In the genomic region with DNA sequence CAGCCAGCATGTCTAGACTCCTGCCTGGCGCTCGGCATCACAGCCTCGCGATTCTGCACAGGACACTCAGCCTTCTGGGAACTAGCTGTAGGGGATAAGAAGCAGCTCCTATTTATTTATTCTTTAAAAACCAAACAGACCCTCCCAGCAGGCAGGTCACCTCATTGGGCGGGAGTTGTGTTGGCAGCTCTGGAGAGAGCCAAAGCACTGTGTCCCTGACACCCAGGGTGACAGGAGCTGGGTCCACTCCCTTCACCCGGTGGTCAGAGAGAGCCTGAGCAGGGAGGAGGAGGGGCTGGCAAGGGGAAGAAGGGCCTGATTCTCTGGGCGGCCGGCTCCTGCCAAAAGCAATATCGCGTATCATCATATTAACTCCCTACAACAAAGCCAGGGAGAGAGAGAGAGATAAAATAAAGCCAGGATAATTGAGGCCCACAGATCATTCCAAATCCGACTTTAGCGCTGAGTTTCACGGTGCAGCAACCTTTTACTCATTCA, we compare ENCODE assay signal across 20 cellular contexts.
DNase-seq lines count a peak whose midpoint lies in the region; ATAC-seq and TF ChIP-seq lines count a peak whose summit lies in the region.
"Had no signal": no experiment of that assay in that cellular context is flagged by ENCODE, and none has a peak within 500 bp of the region (broad histone marks: within the 10 kb centered on the region; RNA-seq: fewer than 3 reads in every experiment).

No MANE protein-coding gene starts in this region.

- H3K36me3 ChIP-seq in breast epithelium (no peaks in the 10 kb centered on the region), mucosa of descending colon (ENCODE audit: low read depth) (no peaks in the 10 kb centered on the region)
- H3K36me3 ChIP-seq: ascending aorta had no signal

- DNase-seq in D341Med (ENCODE audit: low spot score) = peak; percentile 18
- peak; percentile 28 for DNase-seq in NCI-H1105 treated with DMSO at 0.1 percent for 48 hours (lab: John Stamatoyannopoulos, UW)
- DNase-seq in breast epithelium (ENCODE audit: low spot score in 2 of 2) = no peak
- no peak for DNase-seq in mucosa of descending colon
- DNase-seq in GM19240 (ENCODE audit: insufficient read length, low spot score) = no peak
- DNase-seq in kidney tubule cell (ENCODE audit: low spot score) = no peak
- DNase-seq in islet precursor cell = no peak
- no peak for DNase-seq in middle frontal gyrus (ENCODE audit: extremely low spot score, low spot score)
- DNase-seq: activated CD4-positive, alpha-beta T cell treated with anti-CD3 and anti-CD28 coated beads for 4 hours; activated CD8-positive, alpha-beta memory T cell treated with anti-CD3 and anti-CD28 coated beads, Interleukin-2, amount 50 U/mL, for 48 hours; activated naive CD4-positive, alpha-beta T cell treated with Interleukin-2 at 50 U/mL for 16 hours; CD8-positive, alpha-beta T cell; HFFc6; mesendoderm; NCI-H1694 treated with DMSO at 0.1 percent for 48 hours; NCI-H524; PC-3; stimulated activated CD4-positive, alpha-beta T cell treated with anti-CD3 and anti-CD28 coated beads, Interleukin-2, amount 100 ng/mL, for 48 hours had no signal

- TF ChIP-seq POLR2A in breast epithelium (IDR thresholded peaks at IDR 0.05) = no peak

- no peaks in the 10 kb centered on the region for H3K9me3 ChIP-seq in breast epithelium
- H3K9me3 ChIP-seq in mucosa of descending colon = no peaks in the 10 kb centered on the region
- H3K9me3 ChIP-seq: ascending aorta had no signal

- TF ChIP-seq CTCF in breast epithelium (IDR thresholded peaks at IDR 0.05) = no peak
- TF ChIP-seq CTCF in mucosa of descending colon (IDR thresholded peaks at IDR 0.05) = no peak

- no peak overlapping the region for H3K4me3 ChIP-seq in breast epithelium
- no peak overlapping the region for H3K4me3 ChIP-seq in mucosa of descending colon
- H3K4me3 ChIP-seq: ascending aorta, coronary artery had no signal

- intact Hi-C loops in breast epithelium (cut with DNase I; ENCODE audit: low total_unique reads) (no loop called here), mucosa of descending colon (cut with DNase I, micrococcal nuclease) (no loop called here)

- H3K27me3 ChIP-seq in breast epithelium = no peaks in the 10 kb centered on the region

- ATAC-seq in mucosa of descending colon = peak; percentile 14
- ATAC-seq: CD8-positive, alpha-beta T cell; PC-3 had no signal

- H3K27ac ChIP-seq in breast epithelium = peak overlapping the region; percentile 69 to 83
- H3K27ac ChIP-seq: ascending aorta, coronary artery had no signal

- H3K4me1 ChIP-seq in breast epithelium (no peaks in the 10 kb centered on the region), mucosa of descending colon (ENCODE audit: low read depth) (no peaks in the 10 kb centered on the region)
- H3K4me1 ChIP-seq: ascending aorta had no signal

Comparison
In these comparisons a context has a peak if more than half of its experiments do, and no peak if none do; other contexts are left out.
1. DNase-seq: peak in D341Med (single experiment) and NCI-H1105 treated with DMSO at 0.1 percent for 48 hours (single experiment); none in breast epithelium (0 of 2), mucosa of descending colon (0 of 3), GM19240 (single experiment), kidney tubule cell (single experiment), islet precursor cell (single experiment) and middle frontal gyrus (single experiment).